ENCODE assay signal across 16 cellular contexts in genomic region chr20:47328841-47329448, GRCh38. TPM values are rescaled to one million over a fixed set of nuclear protein-coding genes. Genes with fewer than 3 reads are reported as not detected.
DNase-seq lines count a peak whose midpoint lies in the region; ATAC-seq and TF ChIP-seq lines count a peak whose summit lies in the region.
"Had no signal": no experiment of that assay in that cellular context is flagged by ENCODE, and none has a peak within 500 bp of the region (broad histone marks: within the 10 kb centered on the region; RNA-seq: fewer than 3 reads in every experiment).

No MANE protein-coding gene starts in this region.

- 72% methylated on average over 7 of the region's 7 CpGs for WGBS in SK-N-SH (ENCODE audit: low lambda C conversion rate)
- 41% methylated on average over 7 of the region's 7 CpGs; no CpG with 5 or more reads in 1 of the 2 donors for WGBS in transverse colon (ENCODE audit: low coverage in 1 of 2), 2 donors

- DNase-seq in SK-N-SH = no peak
- no peak for DNase-seq in foreskin keratinocyte
- peak; percentile 53 for DNase-seq in transverse colon
- no peak for DNase-seq in A172 (ENCODE audit: low spot score)
- DNase-seq in AG08396 (ENCODE audit: low spot score) = no peak
- no peak for DNase-seq in NCI-H774 (lab: John Stamatoyannopoulos, UW)
- DNase-seq: activated CD4-positive, alpha-beta T cell treated with anti-CD3 and anti-CD28 coated beads for 4 hours; activated naive CD4-positive, alpha-beta T cell; dermis blood vessel endothelial cell; DMS153; MG63; NCI-H446 had no signal

- H3K36me3 ChIP-seq in SK-N-SH (replicated peaks in 1 of 2; ENCODE audit: control insufficient read depth in 1 of 2, insufficient read depth in 2 of 2, low read length in 1 of 2) (peaks cover 0 to 16% of the 10 kb centered on the region in 2 experiments), muscle layer of colon (ENCODE audit: insufficient read depth, low read length) (no peaks in the 10 kb centered on the region), transverse colon (no peaks in the 10 kb centered on the region)

- H3K27me3 ChIP-seq in SK-N-SH (ENCODE audit: insufficient read depth) (no peaks in the 10 kb centered on the region), foreskin keratinocyte (no peaks in the 10 kb centered on the region), muscle layer of colon (ENCODE audit: control insufficient read depth in 1 of 2, insufficient read depth in 2 of 2, low read length in 2 of 2) (no peaks in the 10 kb centered on the region), transverse colon (no peaks in the 10 kb centered on the region)
- H3K27me3 ChIP-seq: MG63, SJSA1, spleen had no signal

- peak overlapping the region; percentile 35 to 93; a peak in 2 of 4 replicates for H3K27ac ChIP-seq in SK-N-SH (ENCODE audit: low read depth in 2 of 2, low read length in 1 of 2)
- peak overlapping the region; percentile 53 for H3K27ac ChIP-seq in foreskin keratinocyte
- H3K27ac ChIP-seq in muscle layer of colon (ENCODE audit: low read depth, low read length) = peak overlapping the region; percentile 81
- peak overlapping the region; percentile 78 to 90 (median 90) for H3K27ac ChIP-seq in transverse colon
- H3K27ac ChIP-seq: SJSA1 had no signal

- H3K9ac ChIP-seq in SK-N-SH (no peak overlapping the region), muscle layer of colon (ENCODE audit: low read length) (no peak overlapping the region)

- CTCF ChIA-PET in SK-N-SH (lab: Yijun Ruan, JAX) = interaction anchor here (1.0 to 2.9 kb wide), 5 partner anchors 11 to 335 kb away, joined by 3 to 22 read pairs (median 3); no protein-coding TSS in a partner anchor

- TF ChIP-seq CTCF in SK-N-SH (IDR thresholded peaks at IDR 0.05) = no peak
- TF ChIP-seq CTCF in foreskin keratinocyte (conservative IDR thresholded peaks at IDR 0.05) = no peak
- TF ChIP-seq CTCF in transverse colon (IDR thresholded peaks at IDR 0.05) = no peak

- H3K4me1 ChIP-seq in SK-N-SH (ENCODE audit: control insufficient read depth in 1 of 2, insufficient read depth in 2 of 2, low read depth in 1 of 2, low read length in 1 of 2) = peaks cover 22% of the 10 kb centered on the region in 2 experiments; a peak in 3 of 4 replicates
- H3K4me1 ChIP-seq in foreskin keratinocyte = peaks cover 49% of the 10 kb centered on the region
- H3K4me1 ChIP-seq in muscle layer of colon (ENCODE audit: insufficient read depth, low read length) = peaks cover 48% of the 10 kb centered on the region
- peaks cover 47 to 69% (median 54%) of the 10 kb centered on the region in 4 donors for H3K4me1 ChIP-seq in transverse colon

- H3K4me3 ChIP-seq in SK-N-SH (ENCODE audit: low read depth in 2 of 2, low read length in 1 of 2) = no peak overlapping the region
- H3K4me3 ChIP-seq in muscle layer of colon (ENCODE audit: low read depth in 1 of 2, low read length in 2 of 2) = no peak overlapping the region
- no peak overlapping the region for H3K4me3 ChIP-seq in transverse colon
- H3K4me3 ChIP-seq: MG63, SJSA1, spleen had no signal

- TF ChIP-seq RAD21 in SK-N-SH (IDR thresholded peaks at IDR 0.05; ENCODE audit: low read length) = no peak

- intact Hi-C loops in transverse colon (cut with DNase I; ENCODE audit: low total_unique reads) = no loop called here

- TF ChIP-seq EP300 in SK-N-SH (IDR thresholded peaks at IDR 0.05; ENCODE audit: borderline replicate concordance in 1 of 2, low read depth in 1 of 2, low read length in 1 of 2) = no peak
- peak; percentile 61 for TF ChIP-seq EP300 in transverse colon (IDR thresholded peaks at IDR 0.05; ENCODE audit: low read depth)

- ATAC-seq in SK-N-SH treated with all-trans-retinoic acid at 6 μM for 48 hours (no peak), foreskin keratinocyte (no peak)

- no peaks in the 10 kb centered on the region for H3K9me2 ChIP-seq in SK-N-SH

- POLR2A ChIA-PET in SK-N-SH (lab: Yijun Ruan, JAX) = interaction anchor here (1.1 to 1.3 kb wide), 2 partner anchors 28 to 30 kb away, joined by 3 to 4 read pairs; partner anchors contain the start of gene ZMYND8

- no peak overlapping the region for H3K4me2 ChIP-seq in SK-N-SH

- no peak overlapping the region for H2AFZ ChIP-seq in SK-N-SH (ENCODE audit: low read depth)

- H3K79me2 ChIP-seq in SK-N-SH (ENCODE audit: insufficient read depth) = peaks cover 98% of the 10 kb centered on the region

- in situ Hi-C loops in transverse colon (cut with MboI; ENCODE audit: low pct_ligation_motif_present in 1 of 4, low pct_unique_long_range_greater_than_20kb in 1 of 4, low sequenced_read_pairs in 3 of 4) = no loop called here

- H4K20me1 ChIP-seq in SK-N-SH (ENCODE audit: insufficient read depth) = no peaks in the 10 kb centered on the region; the same call in 1 of the 2 replicates

- no peak for TF ChIP-seq POLR2A in transverse colon (IDR thresholded peaks at IDR 0.05)

- no peaks in the 10 kb centered on the region for H3K9me3 ChIP-seq in SK-N-SH
- no peaks in the 10 kb centered on the region for H3K9me3 ChIP-seq in muscle layer of colon (ENCODE audit: low read length)
- H3K9me3 ChIP-seq in transverse colon = no peaks in the 10 kb centered on the region
- H3K9me3 ChIP-seq: MG63, SJSA1, spleen had no signal

- H3F3A ChIP-seq in SK-N-SH (replicated peaks; ENCODE audit: insufficient read depth) = peaks cover 36% of the 10 kb centered on the region

TF ChIP-seq in SK-N-SH, 30 proteins besides CTCF, POLR2A, EP300 and RAD21:
- peak; percentile 25; the same call in 1 of the 2 replicates for TF ChIP-seq GATA2 (CRISPR knock-in tag; IDR thresholded peaks at IDR 0.05)
- no peak for TF ChIP-seq FOSL2 (IDR thresholded peaks at IDR 0.05; ENCODE audit: borderline replicate concordance, low read depth)
- TF ChIP-seq MXI1 (IDR thresholded peaks at IDR 0.05; ENCODE audit: low read depth, low read length) = peak; percentile 50; the same call in 1 of the 2 replicates
TF ChIP-seq in SK-N-SH: peak in this region for 2.

TF ChIP-seq in SK-N-SH treated with all-trans-retinoic acid at 6 μM for 48 hours, 23 proteins besides CTCF, POLR2A, EP300 and RAD21:
- TF ChIP-seq ZNF8 (CRISPR knock-in tag; IDR thresholded peaks at IDR 0.05) (no peak), POU6F1 (CRISPR knock-in tag; IDR thresholded peaks at IDR 0.05; ENCODE audit: borderline replicate concordance, low read depth) (no peak), ARNTL (CRISPR knock-in tag; IDR thresholded peaks at IDR 0.05; ENCODE audit: borderline replicate concordance, low read depth) (no peak), SNAI2 (CRISPR knock-in tag; IDR thresholded peaks at IDR 0.05) (no peak), OSR1 (CRISPR knock-in tag; IDR thresholded peaks at IDR 0.05) (no peak), RARB (CRISPR knock-in tag; IDR thresholded peaks at IDR 0.05) (no peak), ZNF70 (CRISPR knock-in tag; IDR thresholded peaks at IDR 0.05) (no peak), ISL1 (CRISPR knock-in tag; IDR thresholded peaks at IDR 0.05) (no peak)

RNA-seq across cellular contexts. Expression of gene ZMYND8, which starts 27.6 kb away (rescaled TPM):
- 20.6 and 25.3 TPM in 2 replicates for polyA plus RNA-seq in SK-N-SH (2012; rRNA removed)
- 19.5 and 20.5 TPM in 2 replicates for polyA plus RNA-seq in SK-N-SH (2012; cell fraction: cytosol; rRNA removed)
- 54.6 and 62.7 TPM in 2 replicates for polyA plus RNA-seq in SK-N-SH (2012; cell fraction: nucleus; rRNA removed)
- 29.7 and 31.1 TPM in 2 replicates for total RNA-seq in foreskin keratinocyte
- polyA plus RNA-seq in foreskin keratinocyte = 7.9 and 9.1 TPM in 2 replicates
- total RNA-seq in transverse colon = 10 to 100 TPM; 41.6 to 79.4 (median 60.7) TPM
- 19.6 and 22.1 TPM in 2 replicates for total RNA-seq in A172 (2014; rRNA removed; shearing (Covaris generic))
